ENCODE assay signal across 11 cellular contexts in genomic region chrX:19350831-19351447, GRCh38. TPM values are rescaled to one million over a fixed set of nuclear protein-coding genes. Genes with fewer than 3 reads are reported as not detected.
DNase-seq lines count a peak whose midpoint lies in the region; ATAC-seq, FAIRE-seq and TF ChIP-seq lines count a peak whose summit lies in the region.
"Had no signal": no experiment of that assay in that cellular context is flagged by ENCODE, and none has a peak within 500 bp of the region (broad histone marks: within the 10 kb centered on the region; RNA-seq: fewer than 3 reads in every experiment).

No MANE protein-coding gene starts in this region.

- H3K27ac ChIP-seq in astrocyte (ENCODE audit: low read depth, low read length) (no peak overlapping the region), A673 (ENCODE audit: low read depth, low read length, poor library complexity, severe bottlenecking) (no peak overlapping the region)
- H3K27ac ChIP-seq: foreskin keratinocyte had no signal

- H3K4me1 ChIP-seq in astrocyte (ENCODE audit: insufficient read depth, low read length) (no peaks in the 10 kb centered on the region), A673 (ENCODE audit: insufficient read depth, low read length, poor library complexity, severe bottlenecking) (no peaks in the 10 kb centered on the region)
- H3K4me1 ChIP-seq: foreskin keratinocyte had no signal

- no peak overlapping the region for H3K4me3 ChIP-seq in astrocyte (ENCODE audit: insufficient read depth, low read depth, low read length)
- H3K4me3 ChIP-seq in A673 (ENCODE audit: low read depth, low read length, poor library complexity, severe bottlenecking) = no peak overlapping the region

- no peak for DNase-seq in astrocyte (ENCODE audit: low read depth)
- no peak for DNase-seq in occipital lobe (lab: John Stamatoyannopoulos, UW)
- no peak for DNase-seq in A673 (ENCODE audit: low spot score)
- DNase-seq in NCI-H1694 (lab: John Stamatoyannopoulos, UW) = no peak
- no peak for DNase-seq in SHP77 (lab: John Stamatoyannopoulos, UW)
- DNase-seq: foreskin keratinocyte, posterior cingulate gyrus had no signal

- intact Hi-C loops in A673 (cut with micrococcal nuclease; ENCODE audit: unreplicated experiment) = no loop called here

- H3K9me3 ChIP-seq in astrocyte (ENCODE audit: insufficient read depth, low read depth, low read length) (no peaks in the 10 kb centered on the region), A673 (ENCODE audit: low read depth, low read length, poor library complexity, severe bottlenecking) (no peaks in the 10 kb centered on the region)

- peaks cover 6% of the 10 kb centered on the region for H3K36me3 Mint-ChIP-seq in astrocyte (ENCODE audit: low read depth, unreplicated experiment)

- H3K4me1 Mint-ChIP-seq in astrocyte (ENCODE audit: low read depth, unreplicated experiment) = peaks cover 1% of the 10 kb centered on the region

- CTCF ChIA-PET in A673 (lab: Charles Lee) = no interaction called here

- peak; percentile 83 for ATAC-seq in GM18499 (IDR thresholded peaks at IDR 0.05; ENCODE audit: insufficient read depth, unreplicated experiment)
- peak; percentile 96 for ATAC-seq in GM21390 (IDR thresholded peaks at IDR 0.05; ENCODE audit: unreplicated experiment)
- ATAC-seq in HG03432 (IDR thresholded peaks at IDR 0.05; ENCODE audit: unreplicated experiment) = peak; percentile 94
- ATAC-seq: foreskin keratinocyte had no signal

- H3K27me3 Mint-ChIP-seq in astrocyte (ENCODE audit: low read depth, unreplicated experiment) = no peaks in the 10 kb centered on the region
- H3K27me3 Mint-ChIP-seq: type B pancreatic cell had no signal

- no peak overlapping the region for H2AFZ ChIP-seq in astrocyte (ENCODE audit: low read depth, low read length)

- no peaks in the 10 kb centered on the region for H3K27me3 ChIP-seq in astrocyte (ENCODE audit: insufficient read depth, low read length)
- H3K27me3 ChIP-seq in A673 (replicated peaks; ENCODE audit: insufficient read depth, low read depth, low read length, poor library complexity) = no peaks in the 10 kb centered on the region
- H3K27me3 ChIP-seq: foreskin keratinocyte had no signal

- BruUV-seq in A673 (replicated peaks; lab: Mats Ljungman, UMichigan) = no TSS peak

- no peak overlapping the region for H3K4me3 Mint-ChIP-seq in astrocyte (ENCODE audit: unreplicated experiment)
- H3K4me3 Mint-ChIP-seq: type B pancreatic cell had no signal

- H3K36me3 ChIP-seq in astrocyte (ENCODE audit: insufficient read depth, low read length) (peaks cover 20% of the 10 kb centered on the region), A673 (ENCODE audit: insufficient read depth, low read length, poor library complexity, severe bottlenecking) (peaks cover 49% of the 10 kb centered on the region)

- peaks cover 24% of the 10 kb centered on the region for H3K79me2 ChIP-seq in astrocyte (ENCODE audit: insufficient read depth, low read length)

- no peak for TF ChIP-seq CTCF in astrocyte (IDR thresholded peaks at IDR 0.05; ENCODE audit: insufficient read depth, low read depth, low read length)
- TF ChIP-seq CTCF in A673 (conservative IDR thresholded peaks at IDR 0.05; ENCODE audit: low read depth, low read length) = no peak

- no peak overlapping the region for H3K27ac Mint-ChIP-seq in astrocyte (ENCODE audit: unreplicated experiment)
- H3K27ac Mint-ChIP-seq: type B pancreatic cell had no signal

- no peaks in the 10 kb centered on the region for H3K9me3 Mint-ChIP-seq in astrocyte (ENCODE audit: unreplicated experiment)
- H3K9me3 Mint-ChIP-seq: type B pancreatic cell had no signal

- peak; percentile 62 for FAIRE-seq in astrocyte (lab: Jason Lieb, UNC)

- H3K9ac ChIP-seq in astrocyte (ENCODE audit: low read length) = no peak overlapping the region

- no peak overlapping the region for H3K4me2 ChIP-seq in astrocyte (ENCODE audit: low read length)

- H4K20me1 ChIP-seq in astrocyte (ENCODE audit: insufficient read depth, low read length) = peaks cover 13% of the 10 kb centered on the region

- POLR2A ChIA-PET in A673 (lab: Charles Lee; ENCODE audit: low non-redundant PET) = no interaction called here

RNA-seq across cellular contexts. Expression of gene PDHA1, which starts 7.2 kb away (rescaled TPM):
- total RNA-seq in astrocyte = 158 and 163 TPM in 2 replicates
- 75.3 TPM for total RNA-seq in occipital lobe
- 350 and 367 TPM in 2 replicates for total RNA-seq in A673 (2021)
